In the genomic region with DNA sequence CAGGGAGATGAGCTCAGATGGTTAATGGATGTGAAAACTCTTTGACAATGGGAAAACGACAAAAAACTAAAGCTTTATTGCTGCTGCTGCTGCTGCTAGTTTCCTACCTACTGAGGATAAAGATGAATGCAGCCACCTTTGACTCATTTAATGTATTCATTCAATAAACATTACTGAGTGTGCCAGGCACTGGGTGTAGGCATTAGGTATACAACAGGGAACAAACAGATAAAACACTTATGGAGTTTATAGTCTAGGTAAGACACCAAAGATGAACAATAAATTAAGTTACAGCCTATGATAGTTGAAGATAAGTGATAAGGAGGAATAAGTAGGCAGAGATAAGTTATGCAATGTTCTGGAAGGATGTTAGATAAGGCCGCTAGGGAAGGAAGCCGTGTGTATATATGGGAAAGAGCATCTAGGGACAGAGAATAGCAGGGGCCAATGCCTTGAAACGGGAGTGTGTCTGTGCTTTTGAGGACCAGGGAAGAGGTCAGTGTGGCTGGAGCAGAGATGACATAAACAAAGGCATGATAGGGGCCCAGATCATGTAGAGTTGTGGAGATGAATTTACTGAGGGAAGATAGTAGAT, we compare ENCODE assay signal across 23 cellular contexts.
DNase-seq lines count a peak whose midpoint lies in the region; ATAC-seq, FAIRE-seq and TF ChIP-seq lines count a peak whose summit lies in the region.
"Had no signal": no experiment of that assay in that cellular context is flagged by ENCODE, and none has a peak within 500 bp of the region (broad histone marks: within the 10 kb centered on the region; RNA-seq: fewer than 3 reads in every experiment).

No MANE protein-coding gene starts in this region.

- intact Hi-C loops in mucosa of descending colon (cut with DNase I, micrococcal nuclease) = loop anchor here in 1 of 2 donors (10.0 kb wide), 1 partner anchor 752 kb away; no protein-coding TSS in a partner anchor

- CTCF ChIA-PET in HEK293 (lab: Yijun Ruan, JAX) = no interaction called here

- peak overlapping the region; percentile 43; the same call in 1 of the 2 replicates for H3K27ac ChIP-seq in C4-2B
- no peak overlapping the region for H3K27ac ChIP-seq in HEK293 (ENCODE audit: extremely low read depth, low read depth, low read length)
- H3K27ac ChIP-seq: 22Rv1, A549 had no signal

- H3K4me1 ChIP-seq in HEK293 (ENCODE audit: control insufficient read depth, insufficient read depth, low read length) (peaks cover 7% of the 10 kb centered on the region; the same call in 1 of the 2 replicates), mucosa of descending colon (ENCODE audit: low read depth) (no peaks in the 10 kb centered on the region)
- H3K4me1 ChIP-seq: A549, Caco-2 had no signal

- TF ChIP-seq CTCF in C4-2B (conservative IDR thresholded peaks at IDR 0.05) (no peak), HEK293 (tag by site-specific recombination; IDR thresholded peaks at IDR 0.05) (no peak), bronchial epithelial cell (IDR thresholded peaks at IDR 0.05; ENCODE audit: insufficient read depth, low read length, severe bottlenecking) (no peak), mucosa of descending colon (IDR thresholded peaks at IDR 0.05) (no peak)

- peaks cover 2% of the 10 kb centered on the region for H3K27me3 ChIP-seq in bronchial epithelial cell (ENCODE audit: control insufficient read depth, insufficient read depth, low read length)

- peak; percentile 40 for FAIRE-seq in bronchial epithelial cell (lab: Jason Lieb, UNC)
- FAIRE-seq: A549, G401.6, GM12892, GM19239, H1 had no signal

- peak; percentile 85 for ATAC-seq in mucosa of descending colon
- no peak for ATAC-seq in SK-N-SH treated with all-trans-retinoic acid at 6 μM for 48 hours
- ATAC-seq in GM21723 (IDR thresholded peaks at IDR 0.05; ENCODE audit: unreplicated experiment) = no peak
- ATAC-seq: A549; CD8-positive, alpha-beta T cell; HCT116 had no signal

- no peak for DNase-seq in bronchial epithelial cell (ENCODE audit: low read depth)
- no peak for DNase-seq in mucosa of descending colon
- DNase-seq in SHP77 treated with DMSO at 0.1 percent for 48 hours (lab: John Stamatoyannopoulos, UW) = no peak
- DNase-seq in T1000 (lab: John Stamatoyannopoulos, UW) = no peak
- DNase-seq: C1 segment of cervical spinal cord; Caco-2; CD4-positive, CD25-positive, alpha-beta regulatory T cell; CD8-positive, alpha-beta T cell; DMS153; DND-41; H7; HFFc6 had no signal

- no peaks in the 10 kb centered on the region for H3K9me3 ChIP-seq in HEK293 (ENCODE audit: control insufficient read depth, insufficient read depth, low read depth, low read length)
- H3K9me3 ChIP-seq in mucosa of descending colon = no peaks in the 10 kb centered on the region
- H3K9me3 ChIP-seq: A549, Caco-2 had no signal

- H3K4me3 ChIP-seq in HEK293 (ENCODE audit: low read depth, low read length) (no peak overlapping the region), bronchial epithelial cell (ENCODE audit: low read depth, low read length) (no peak overlapping the region), mucosa of descending colon (no peak overlapping the region)
- H3K4me3 ChIP-seq: A549 had no signal

- H3K36me3 ChIP-seq in HEK293 (ENCODE audit: control insufficient read depth in 2 of 2, insufficient read depth in 1 of 2, low read length in 2 of 2) (no peaks in the 10 kb centered on the region), bronchial epithelial cell (ENCODE audit: control insufficient read depth, insufficient read depth, low read length) (no peaks in the 10 kb centered on the region), mucosa of descending colon (ENCODE audit: low read depth) (no peaks in the 10 kb centered on the region)

- POLR2A ChIA-PET in HEK293 (lab: Yijun Ruan, JAX) = no interaction called here

TF ChIP-seq in HEK293, 187 proteins besides CTCF, POLR2A, EP300 and RAD21:
- TF ChIP-seq, protein P1, sequence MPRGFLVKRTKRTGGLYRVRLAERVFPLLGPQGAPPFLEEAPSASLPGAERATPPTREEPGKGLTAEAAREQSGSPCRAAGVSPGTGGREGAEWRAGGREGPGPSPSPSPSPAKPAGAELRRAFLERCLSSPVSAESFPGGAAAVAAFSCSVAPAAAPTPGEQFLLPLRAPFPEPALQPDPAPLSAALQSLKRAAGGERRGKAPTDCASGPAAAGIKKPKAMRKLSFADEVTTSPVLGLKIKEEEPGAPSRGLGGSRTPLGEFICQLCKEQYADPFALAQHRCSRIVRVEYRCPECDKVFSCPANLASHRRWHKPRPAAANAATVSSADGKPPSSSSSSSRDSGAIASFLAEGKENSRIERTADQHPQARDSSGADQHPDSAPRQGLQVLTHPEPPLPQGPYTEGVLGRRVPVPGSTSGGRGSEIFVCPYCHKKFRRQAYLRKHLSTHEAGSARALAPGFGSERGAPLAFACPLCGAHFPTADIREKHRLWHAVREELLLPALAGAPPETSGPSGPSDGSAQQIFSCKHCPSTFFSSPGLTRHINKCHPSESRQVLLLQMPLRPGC (tag by site-specific recombination; IDR thresholded peaks at IDR 0.05) = no peak
- TF ChIP-seq GLIS2 (tag by site-specific recombination; IDR thresholded peaks at IDR 0.05) = no peak
- peak; percentile 29; the same call in 1 of the 2 replicates for TF ChIP-seq ZXDB (tag by site-specific recombination; IDR thresholded peaks at IDR 0.05)

TF ChIP-seq in SK-N-SH treated with all-trans-retinoic acid at 6 μM for 48 hours, 23 proteins besides CTCF, POLR2A, EP300 and RAD21:
- TF ChIP-seq GLIS3 (CRISPR knock-in tag; IDR thresholded peaks at IDR 0.05) (no peak), ZNF565 (CRISPR knock-in tag; conservative IDR thresholded peaks at IDR 0.05; ENCODE audit: low read depth) (no peak)
TF ChIP-seq in SK-N-SH treated with all-trans-retinoic acid at 6 μM for 48 hours: peak in this region for 0.
